ENCODE assay signal across 27 cellular contexts in the genomic region with DNA sequence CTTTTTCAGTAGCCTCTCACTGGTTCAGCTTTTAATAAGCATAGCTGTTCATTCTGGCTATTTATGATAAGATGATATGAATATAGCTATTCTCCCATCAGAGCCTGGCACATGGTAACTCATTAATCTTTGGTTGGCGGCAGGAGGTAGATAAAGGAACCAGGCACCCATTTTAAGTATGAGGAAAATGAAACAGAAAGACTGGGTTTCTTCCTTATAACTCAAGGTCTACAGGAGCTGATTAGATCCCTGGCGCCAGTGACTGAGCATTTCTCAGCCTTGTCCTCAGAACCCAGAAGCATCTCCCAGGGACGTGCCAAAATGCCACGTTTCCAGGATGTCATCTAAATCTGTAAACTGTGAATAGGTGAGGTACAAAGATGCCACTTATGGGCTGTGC.
DNase-seq lines count a peak whose midpoint lies in the region; ATAC-seq, FAIRE-seq and TF ChIP-seq lines count a peak whose summit lies in the region.
"Had no signal": no experiment of that assay in that cellular context is flagged by ENCODE, and none has a peak within 500 bp of the region (broad histone marks: within the 10 kb centered on the region; RNA-seq: fewer than 3 reads in every experiment).

No MANE protein-coding gene starts in this region.

- no peaks in the 10 kb centered on the region for H3K23me2 ChIP-seq in H9 (ENCODE audit: insufficient read length, low read depth, low read length, poor library complexity, severe bottlenecking)
- H3K23me2 ChIP-seq in H1 (ENCODE audit: low read depth, low read length): no peaks in the 10 kb centered on the region

- no CpG with 5 or more reads among the region's 4 CpGs for WGBS in H9 (ENCODE audit: extremely low coverage, insufficient read length, low lambda C conversion rate)
- 77% methylated on average over 4 of the region's 4 CpGs; no CpG with 5 or more reads in 1 of the 2 experiments for WGBS in H1 (ENCODE audit: extremely low coverage in 1 of 2, insufficient coverage in 1 of 2, insufficient read length in 1 of 2, insufficient replicate concordance in 2 of 2, low coverage in 1 of 2, low lambda C conversion rate in 2 of 2, missing lambda C conversion rate in 1 of 2), 2 experiments

- no peak for FAIRE-seq in H1 (lab: Jason Lieb, UNC)
- FAIRE-seq: urothelium cell line had no signal

- TF ChIP-seq CTCF in H9 (conservative IDR thresholded peaks at IDR 0.05): no peak
- TF ChIP-seq CTCF in RWPE2 (IDR thresholded peaks at IDR 0.05; ENCODE audit: poor library complexity, severe bottlenecking): no peak
- no peak for TF ChIP-seq CTCF in H1 (IDR thresholded peaks at IDR 0.05; ENCODE audit: control extremely low read depth in 1 of 3, insufficient read depth in 1 of 3, low read depth in 1 of 3, low read length in 3 of 3)
- no peak for TF ChIP-seq CTCF in progenitor cell of endocrine pancreas (IDR thresholded peaks at IDR 0.05; ENCODE audit: unreplicated experiment)
- TF ChIP-seq CTCF in PC-9 (conservative IDR thresholded peaks at IDR 0.05): no peak

- H3K79me1 ChIP-seq in H9 (ENCODE audit: insufficient read depth, low read depth, low read length, poor library complexity, severe bottlenecking): peaks cover 23% of the 10 kb centered on the region
- H3K79me1 ChIP-seq in H1 (ENCODE audit: low read depth, low read length): peaks cover 8% of the 10 kb centered on the region

- H3K9me2 ChIP-seq in PC-9 (ENCODE audit: insufficient read depth): no peaks in the 10 kb centered on the region
- H3K9me2 ChIP-seq: SK-N-SH had no signal

- no peaks in the 10 kb centered on the region; the same call in 1 of the 2 replicates for H3K36me3 ChIP-seq in RWPE2 (ENCODE audit: low read depth)
- H3K36me3 ChIP-seq in H1 (ENCODE audit: control insufficient read depth in 2 of 4, insufficient read depth in 4 of 4, low read length in 3 of 4): peaks cover 2 to 33% (median 9%) of the 10 kb centered on the region in 4 experiments; a peak in 5 of 8 replicates
- H3K36me3 ChIP-seq in PC-9 (ENCODE audit: low read depth): no peaks in the 10 kb centered on the region
- H3K36me3 ChIP-seq: neural progenitor cell, sigmoid colon had no signal

- no peak overlapping the region for H3K18ac ChIP-seq in H9 (ENCODE audit: insufficient read length, low read depth, low read length)
- no peak overlapping the region for H3K18ac ChIP-seq in H1 (ENCODE audit: extremely low read depth, low read length)

- no peak overlapping the region for H3K4me2 ChIP-seq in H9 (ENCODE audit: insufficient read depth, insufficient read length, low read length)
- H3K4me2 ChIP-seq in H1 (ENCODE audit: insufficient read depth in 1 of 2, low read depth in 2 of 2, low read length in 2 of 2): no peak overlapping the region
- no peak overlapping the region for H3K4me2 ChIP-seq in PC-9
- H3K4me2 ChIP-seq: neural progenitor cell, SK-N-SH had no signal

- H3F3A ChIP-seq in PC-9 (ENCODE audit: insufficient read depth, low read depth): peaks cover 44% of the 10 kb centered on the region

- H3K4me3 Mint-ChIP-seq in H9: no peak overlapping the region
- H3K4me3 Mint-ChIP-seq in progenitor cell of endocrine pancreas (ENCODE audit: low read depth): no peak overlapping the region
- H3K4me3 Mint-ChIP-seq: brain; CD4-positive, CD25-positive, alpha-beta regulatory T cell; neural progenitor cell; stimulated activated naive B cell treated with anti-CD40 and anti-IgM and Interleukin-4, amounts not matched to agents 10 μg/mL and 1 μg/mL and 100 μg/mL, for 72 hours; T-helper 1 cell treated with Interleukin-12 subunit alpha and Interleukin-12 subunit beta and Interleukin-4 antibody, amounts not matched to agents 30 μg/mL and 1 μg/mL, for 36 hours had no signal

- H4K91ac ChIP-seq in H9 (ENCODE audit: insufficient read length, low read depth, low read length) (no peak overlapping the region), H1 (replicated peaks; ENCODE audit: insufficient read length, low read length) (no peak overlapping the region)

- no peak overlapping the region for H3K14ac ChIP-seq in H9 (ENCODE audit: insufficient read depth, low read length)
- H3K14ac ChIP-seq in H1 (ENCODE audit: insufficient read length): no peak overlapping the region

- no peak overlapping the region for H2BK5ac ChIP-seq in H9 (ENCODE audit: insufficient read length, low read length)
- no peak overlapping the region for H2BK5ac ChIP-seq in H1 (ENCODE audit: low read depth, low read length)

- H3K4me1 Mint-ChIP-seq in H9 (peaks cover 48 to 52% of the 10 kb centered on the region in 2 experiments), progenitor cell of endocrine pancreas (ENCODE audit: low read depth) (peaks cover 40% of the 10 kb centered on the region)

- H3K27ac Mint-ChIP-seq in H9 (peak overlapping the region in 2 of 3 experiments; percentile 14 to 67; a peak in 2 of 7 replicates), progenitor cell of endocrine pancreas (peak overlapping the region; percentile 53)
- H3K27ac Mint-ChIP-seq: brain; CD4-positive, CD25-positive, alpha-beta regulatory T cell; neural progenitor cell; stimulated activated naive B cell treated with anti-CD40 and anti-IgM and Interleukin-4, amounts not matched to agents 10 μg/mL and 1 μg/mL and 100 μg/mL, for 72 hours; T-helper 1 cell treated with Interleukin-12 subunit alpha and Interleukin-12 subunit beta and Interleukin-4 antibody, amounts not matched to agents 30 μg/mL and 1 μg/mL, for 36 hours had no signal

- no peak for TF ChIP-seq EP300 in H1 (IDR thresholded peaks at IDR 0.05; ENCODE audit: borderline replicate concordance in 1 of 2, low read depth in 2 of 2, low read length in 2 of 2)

- H3K79me2 ChIP-seq in H9 (ENCODE audit: insufficient read depth, low read length) (peaks cover 2% of the 10 kb centered on the region; the same call in 1 of the 2 replicates), H1 (ENCODE audit: control insufficient read depth in 1 of 2, insufficient read depth in 2 of 2, low read length in 2 of 2) (peaks cover 5 to 88% of the 10 kb centered on the region in 2 experiments), PC-9 (ENCODE audit: low read depth) (peaks cover 28% of the 10 kb centered on the region)

- H2AFZ ChIP-seq in H9 (ENCODE audit: low read length): no peak overlapping the region
- H2AFZ ChIP-seq in H1 (ENCODE audit: low read length): no peak overlapping the region
- no peak overlapping the region for H2AFZ ChIP-seq in PC-9
- H2AFZ ChIP-seq: neural progenitor cell had no signal

- no peak for TF ChIP-seq RAD21 in H1 (IDR thresholded peaks at IDR 0.05 in 1 of 2, conservative IDR thresholded peaks at IDR 0.05 in 1 of 2; ENCODE audit: low read depth in 2 of 2, low read length in 2 of 2)

- H4K5ac ChIP-seq in H9 (ENCODE audit: insufficient read length, low read depth, low read length): no peak overlapping the region
- no peak overlapping the region for H4K5ac ChIP-seq in H1 (ENCODE audit: insufficient read length, low read depth, low read length)

- no peaks in the 10 kb centered on the region for H3K27me3 ChIP-seq in H9 (ENCODE audit: insufficient read depth, low read length)
- H3K27me3 ChIP-seq in RWPE2 (ENCODE audit: insufficient read depth, poor library complexity, severe bottlenecking): no peaks in the 10 kb centered on the region
- H3K27me3 ChIP-seq in H1 (replicated peaks in 1 of 4; ENCODE audit: control insufficient read depth in 3 of 4, extremely low read depth in 1 of 4, insufficient read depth in 3 of 4, low read length in 3 of 4): no peaks in the 10 kb centered on the region
- H3K27me3 ChIP-seq in PC-9 (ENCODE audit: insufficient read depth, low read depth): no peaks in the 10 kb centered on the region
- H3K27me3 ChIP-seq: neural progenitor cell, sigmoid colon had no signal

- no peak overlapping the region for H3T11ph ChIP-seq in H9 (ENCODE audit: low read length)

- CTCF ChIA-PET in H1 (lab: Charles Lee; ENCODE audit: partially characterized antibody): interaction anchor here (0.6 to 2.4 kb wide), 8 partner anchors 10 to 370 kb away, joined by 3 to 6 read pairs (median 3); no protein-coding TSS in a partner anchor
- CTCF ChIA-PET in PC-9 (lab: Charles Lee): no interaction called here

- no peak overlapping the region for H2BK20ac ChIP-seq in H9 (ENCODE audit: low read depth, low read length, poor library complexity, severe bottlenecking)
- no peak overlapping the region; the same call in 1 of the 2 replicates for H2BK20ac ChIP-seq in H1 (ENCODE audit: low read length)

- peaks cover 17 to 69% (median 63%) of the 10 kb centered on the region in 3 experiments for H3K36me3 Mint-ChIP-seq in H9 (ENCODE audit: insufficient read depth in 1 of 3, low read depth in 3 of 3)
- H3K36me3 Mint-ChIP-seq in progenitor cell of endocrine pancreas (ENCODE audit: insufficient read depth): peaks cover 41% of the 10 kb centered on the region
- H3K36me3 Mint-ChIP-seq: CD4-positive, CD25-positive, alpha-beta regulatory T cell had no signal

- H3K4ac ChIP-seq in H9 (ENCODE audit: low read depth, low read length): no peak overlapping the region
- no peak overlapping the region for H3K4ac ChIP-seq in H1 (replicated peaks; ENCODE audit: insufficient read length, low read depth, low read length)

- no peak overlapping the region for H2BK120ac ChIP-seq in H9 (ENCODE audit: low read depth, low read length, poor library complexity, severe bottlenecking)
- no peak overlapping the region for H2BK120ac ChIP-seq in H1 (replicated peaks; ENCODE audit: low read depth, low read length)

- POLR2A ChIA-PET in H1 (lab: Charles Lee; ENCODE audit: partially characterized antibody) (interaction anchor here (0.6 kb wide), 1 partner anchor 466 kb away, joined by 3 read pairs; no protein-coding TSS in a partner anchor), PC-9 (lab: Charles Lee; ENCODE audit: unreplicated experiment) (no interaction called here)

- H3K9me3 ChIP-seq in H9 (ENCODE audit: control insufficient read depth, low read depth, low read length) (no peaks in the 10 kb centered on the region), RWPE2 (ENCODE audit: severe bottlenecking) (no peaks in the 10 kb centered on the region), H1 (ENCODE audit: insufficient read depth in 2 of 2, low read depth in 1 of 2, low read length in 1 of 2) (no peaks in the 10 kb centered on the region), PC-9 (ENCODE audit: insufficient read depth, low read depth) (no peaks in the 10 kb centered on the region)
- H3K9me3 ChIP-seq: sigmoid colon, SK-N-SH had no signal

- no peak overlapping the region for H3K9ac ChIP-seq in H9 (ENCODE audit: extremely low read depth, insufficient read length, low read length)
- H3K9ac ChIP-seq in H1 (replicated peaks in 1 of 4; ENCODE audit: extremely low read depth in 1 of 4, low read depth in 3 of 4, low read length in 3 of 4): no peak overlapping the region
- H3K9ac ChIP-seq: neural progenitor cell, SK-N-SH had no signal

- H3K27me3 Mint-ChIP-seq in H9 (ENCODE audit: low read depth) (no peaks in the 10 kb centered on the region), progenitor cell of endocrine pancreas (no peaks in the 10 kb centered on the region)
- H3K27me3 Mint-ChIP-seq: brain had no signal

- H2BK15ac ChIP-seq in H9 (ENCODE audit: low read depth, low read length) (no peak overlapping the region), H1 (ENCODE audit: low read length) (no peak overlapping the region)

- H4K20me1 ChIP-seq in H9 (ENCODE audit: control insufficient read depth, insufficient read depth, insufficient read length) (no peaks in the 10 kb centered on the region), H1 (replicated peaks in 1 of 2; ENCODE audit: control insufficient read depth in 1 of 2, insufficient read depth in 2 of 2, low read length in 2 of 2) (peaks cover 3 to 7% of the 10 kb centered on the region in 2 experiments), PC-9 (ENCODE audit: insufficient read depth) (no peaks in the 10 kb centered on the region)

- H3K27ac ChIP-seq in H9 (ENCODE audit: insufficient read length, low read depth, low read length) (no peak overlapping the region), RWPE2 (ENCODE audit: poor library complexity, severe bottlenecking) (peak overlapping the region; percentile 99), H1 (ENCODE audit: low read depth, low read length) (no peak overlapping the region), PC-9 (no peak overlapping the region)
- H3K27ac ChIP-seq: neural progenitor cell, sigmoid colon had no signal

- intact Hi-C loops in PC-9 (cut with micrococcal nuclease; ENCODE audit: unreplicated experiment): no loop called here
- intact Hi-C loops in posterior vena cava (cut with DNase I): no loop called here

- DNase-seq in H9 (no peak), RWPE2 (ENCODE audit: low spot score) (no peak), H1 (ENCODE audit: low read depth in 1 of 2, low spot score in 2 of 2) (no peak), progenitor cell of endocrine pancreas (ENCODE audit: low spot score, unreplicated experiment) (no peak), Ammon's horn (ENCODE audit: low spot score) (no peak), PC-9 (no peak), posterior vena cava (ENCODE audit: low spot score) (no peak)
- no peak for DNase-seq in activated CD4-positive, alpha-beta T cell treated with anti-CD3 and anti-CD28 coated beads for 48 hours
- DNase-seq: activated CD4-positive, alpha-beta T cell treated with anti-CD3 and anti-CD28 coated beads for 4 hours; activated naive CD4-positive, alpha-beta T cell; activated T-cell treated with anti-CD3 and anti-CD28 coated beads, Interleukin-2, amount 50 U/mL, for 48 hours; CD4-positive, CD25-positive, alpha-beta regulatory T cell; effector CD8-positive, alpha-beta T cell; GOT3; NCI-H1105; NCI-H187 treated with DMSO at 0.1 percent for 48 hours; NCI-H526 treated with DMSO at 0.1 percent for 48 hours; posterior cingulate gyrus; sigmoid colon; SK-N-SH; stimulated activated CD4-positive, alpha-beta T cell treated with anti-CD3 and anti-CD28 coated beads, Interleukin-4, amount 100 ng/mL, for 4 hours; stimulated activated naive B cell treated with anti-CD40 and anti-IgM and Interleukin-4, amounts not matched to agents 10 μg/mL and 1 μg/mL and 100 μg/mL, for 72 hours had no signal

- H3K9me3 Mint-ChIP-seq in H9 (no peaks in the 10 kb centered on the region), progenitor cell of endocrine pancreas (ENCODE audit: low read depth) (no peaks in the 10 kb centered on the region)
- H3K9me3 Mint-ChIP-seq: brain; neural progenitor cell; T-helper 1 cell treated with Interleukin-12 subunit alpha and Interleukin-12 subunit beta and Interleukin-4 antibody, amounts not matched to agents 30 μg/mL and 1 μg/mL, for 36 hours had no signal

- H3K4me3 ChIP-seq in RWPE2 (ENCODE audit: severe bottlenecking) (no peak overlapping the region), H1 (ENCODE audit: extremely low read depth in 1 of 4, insufficient read depth in 2 of 4, low read depth in 3 of 4, low read length in 4 of 4) (no peak overlapping the region), PC-9 (no peak overlapping the region)
- H3K4me3 ChIP-seq: lung, neural progenitor cell, sigmoid colon had no signal

- BruUV-seq in PC-9 (replicated peaks; lab: Mats Ljungman, UMichigan): no TSS peak

- TF ChIP-seq POLR2A in H1 (IDR thresholded peaks at IDR 0.05; ENCODE audit: control extremely low read depth in 1 of 2, low read depth in 2 of 2, low read length in 2 of 2): no peak

- H2AK5ac ChIP-seq in H9 (ENCODE audit: insufficient read length, low read length) (no peak overlapping the region), H1 (ENCODE audit: low read depth, low read length) (no peak overlapping the region)

- no peak overlapping the region for H2BK12ac ChIP-seq in H9 (ENCODE audit: insufficient read length, low read depth, low read length)
- 0 out of 2 replicates have a peak overlapping the region, but pooled peaks have one; percentile 65 for H2BK12ac ChIP-seq in H1 (ENCODE audit: low read depth, low read length)

- ATAC-seq in RWPE2 (ENCODE audit: low read depth): no peak
- ATAC-seq: stimulated activated naive B cell treated with anti-CD40 and anti-IgM and Interleukin-4, amounts not matched to agents 10 μg/mL and 1 μg/mL and 100 μg/mL, for 72 hours had no signal

- H4K8ac ChIP-seq in H9 (replicated peaks; ENCODE audit: insufficient read length, low read depth, low read length) (no peak overlapping the region), H1 (ENCODE audit: extremely low read depth, insufficient read depth, low read length) (no peak overlapping the region)

- H3K56ac ChIP-seq in H9 (ENCODE audit: insufficient read length, low read depth, low read length): no peak overlapping the region
- H3K56ac ChIP-seq in H1 (replicated peaks; ENCODE audit: insufficient read length, low read depth, low read length): no peak overlapping the region

- H3K4me1 ChIP-seq in H9 (ENCODE audit: insufficient read depth, low read length) (peaks cover 9% of the 10 kb centered on the region; the same call in 1 of the 2 replicates), RWPE2 (ENCODE audit: insufficient read depth, poor library complexity, severe bottlenecking) (peaks cover 43% of the 10 kb centered on the region), H1 (replicated peaks in 1 of 4; ENCODE audit: control insufficient read depth in 3 of 4, insufficient read depth in 4 of 4, low read length in 3 of 4) (peaks cover 2 to 11% (median 6%) of the 10 kb centered on the region in 4 experiments; a peak in 6 of 7 replicates), PC-9 (replicated peaks; ENCODE audit: insufficient read depth) (peaks cover 56% of the 10 kb centered on the region)

- no peak overlapping the region for H3K23ac ChIP-seq in H9 (ENCODE audit: insufficient read length, low read depth, low read length)
- H3K23ac ChIP-seq in H1 (ENCODE audit: insufficient read length): no peak overlapping the region
